8 cellular contexts compared by ENCODE assay signal in genomic region chr17:7236808-7237207, GRCh38. TPM values are rescaled to one million over a fixed set of nuclear protein-coding genes. Genes with fewer than 3 reads are reported as not detected.
A peak's percentile ranks its signal among the peaks of the same experiment; 100 is the strongest.
DNase-seq lines count a peak whose midpoint lies in the region; ATAC-seq and TF ChIP-seq lines count a peak whose summit lies in the region.

No MANE protein-coding gene starts in this region.

- H3K36me3 Mint-ChIP-seq in activated naive CD4-positive, alpha-beta T cell treated with anti-CD3 and anti-CD28 coated beads, Interleukin-2, amount 50 U/mL, for 24 hours = peaks cover 10% of the 10 kb centered on the region
- H3K36me3 Mint-ChIP-seq in mesothelial cell of epicardium (peaks cover 20% of the 10 kb centered on the region), type B pancreatic cell (peaks cover 28% of the 10 kb centered on the region)

- H3K4me1 Mint-ChIP-seq in activated naive CD4-positive, alpha-beta T cell treated with anti-CD3 and anti-CD28 coated beads, Interleukin-2, amount 50 U/mL, for 24 hours = peaks cover 62% of the 10 kb centered on the region
- H3K4me1 Mint-ChIP-seq in mesothelial cell of epicardium = peaks cover 54% of the 10 kb centered on the region
- peaks cover 43% of the 10 kb centered on the region for H3K4me1 Mint-ChIP-seq in type B pancreatic cell (ENCODE audit: unreplicated experiment)

- no peak for DNase-seq in activated naive CD4-positive, alpha-beta T cell treated with Interleukin-2 at 50 U/mL for 16 hours
- no peak for DNase-seq in astrocyte of the cerebellum (ENCODE audit: low read depth)
- no peak for DNase-seq in mesothelial cell of epicardium (ENCODE audit: low spot score in 2 of 2, unreplicated experiment in 2 of 2)
- DNase-seq in type B pancreatic cell (ENCODE audit: extremely low spot score, unreplicated experiment) = no peak
- DNase-seq in amygdala (lab: John Stamatoyannopoulos, UW) = no peak

- in situ Hi-C loops in astrocyte of the cerebellum (cut with HindIII; ENCODE audit: low sequenced_read_pairs) = no loop called here

- peak overlapping the region; percentile 84 for H3K27ac Mint-ChIP-seq in activated naive CD4-positive, alpha-beta T cell treated with anti-CD3 and anti-CD28 coated beads, Interleukin-2, amount 50 U/mL, for 24 hours
- H3K27ac Mint-ChIP-seq in mesothelial cell of epicardium (peak overlapping the region; percentile 87), type B pancreatic cell (peak overlapping the region; percentile 77)

- no peaks in the 10 kb centered on the region for H3K9me3 Mint-ChIP-seq in activated naive CD4-positive, alpha-beta T cell treated with anti-CD3 and anti-CD28 coated beads, Interleukin-2, amount 50 U/mL, for 24 hours
- H3K9me3 Mint-ChIP-seq in mesothelial cell of epicardium = no peaks in the 10 kb centered on the region
- no peaks in the 10 kb centered on the region for H3K9me3 Mint-ChIP-seq in type B pancreatic cell

- TF ChIP-seq CTCF in astrocyte of the cerebellum (IDR thresholded peaks at IDR 0.05; ENCODE audit: low read depth, low read length, missing control alignments) (no peak), mesothelial cell of epicardium (IDR thresholded peaks at IDR 0.05; ENCODE audit: unreplicated experiment) (no peak), type B pancreatic cell (conservative IDR thresholded peaks at IDR 0.05) (no peak)

- H3K4me3 ChIP-seq in astrocyte of the cerebellum (ENCODE audit: low read depth, low read length) = peak overlapping the region; percentile 99

- H3K4me3 Mint-ChIP-seq in activated naive CD4-positive, alpha-beta T cell treated with anti-CD3 and anti-CD28 coated beads, Interleukin-2, amount 50 U/mL, for 24 hours = peak overlapping the region; percentile 90
- H3K4me3 Mint-ChIP-seq in mesothelial cell of epicardium = peak overlapping the region; percentile 95
- H3K4me3 Mint-ChIP-seq in type B pancreatic cell = peak overlapping the region; percentile 84

- no peaks in the 10 kb centered on the region for H3K27me3 Mint-ChIP-seq in activated naive CD4-positive, alpha-beta T cell treated with anti-CD3 and anti-CD28 coated beads, Interleukin-2, amount 50 U/mL, for 24 hours
- H3K27me3 Mint-ChIP-seq in mesothelial cell of epicardium (ENCODE audit: low read depth) (no peaks in the 10 kb centered on the region), type B pancreatic cell (no peaks in the 10 kb centered on the region)

- ATAC-seq in HG03460 (IDR thresholded peaks at IDR 0.05; ENCODE audit: unreplicated experiment) = no peak
- no peak for ATAC-seq in HG03097 (IDR thresholded peaks at IDR 0.05; ENCODE audit: low FRiP score, unreplicated experiment)

RNA-seq across cellular contexts. Expression of gene PHF23, which starts 2.4 kb away (rescaled TPM):
- 55.4 to 57.1 TPM (median 55.6 TPM) in 3 replicates for total RNA-seq in mesothelial cell of epicardium
- 42.8 and 61.1 TPM in 2 replicates for total RNA-seq in type B pancreatic cell (ENCODE audit: low replicate concordance)

RNA-seq across cellular contexts. Expression of gene DVL2, which starts 2.5 kb away (rescaled TPM):
- total RNA-seq in mesothelial cell of epicardium = 87.3 to 96.1 TPM (median 94.0 TPM) in 3 replicates
- 62.8 and 93.9 TPM in 2 replicates for total RNA-seq in type B pancreatic cell (ENCODE audit: low replicate concordance)

RNA-seq across cellular contexts. Expression of gene GABARAP, which starts 5.4 kb away (rescaled TPM):
- total RNA-seq in mesothelial cell of epicardium (424 to 451 TPM (median 429 TPM) in 3 replicates), type B pancreatic cell (ENCODE audit: low replicate concordance) (478 and 570 TPM in 2 replicates)

RNA-seq across cellular contexts. Expression of gene CTDNEP1, which starts 14.7 kb away (rescaled TPM):
- 122 to 132 TPM (median 130 TPM) in 3 replicates for total RNA-seq in mesothelial cell of epicardium
- 138 and 154 TPM in 2 replicates for total RNA-seq in type B pancreatic cell (ENCODE audit: low replicate concordance)

RNA-seq across cellular contexts. Expression of gene ELP5, which starts 15.2 kb away (rescaled TPM):
- 37.9 to 42.8 TPM (median 42.1 TPM) in 3 replicates for total RNA-seq in mesothelial cell of epicardium
- 43.1 and 55.7 TPM in 2 replicates for total RNA-seq in type B pancreatic cell (ENCODE audit: low replicate concordance)
